Comparison of ENCODE assay signal across 10 cellular contexts in the genomic region with DNA sequence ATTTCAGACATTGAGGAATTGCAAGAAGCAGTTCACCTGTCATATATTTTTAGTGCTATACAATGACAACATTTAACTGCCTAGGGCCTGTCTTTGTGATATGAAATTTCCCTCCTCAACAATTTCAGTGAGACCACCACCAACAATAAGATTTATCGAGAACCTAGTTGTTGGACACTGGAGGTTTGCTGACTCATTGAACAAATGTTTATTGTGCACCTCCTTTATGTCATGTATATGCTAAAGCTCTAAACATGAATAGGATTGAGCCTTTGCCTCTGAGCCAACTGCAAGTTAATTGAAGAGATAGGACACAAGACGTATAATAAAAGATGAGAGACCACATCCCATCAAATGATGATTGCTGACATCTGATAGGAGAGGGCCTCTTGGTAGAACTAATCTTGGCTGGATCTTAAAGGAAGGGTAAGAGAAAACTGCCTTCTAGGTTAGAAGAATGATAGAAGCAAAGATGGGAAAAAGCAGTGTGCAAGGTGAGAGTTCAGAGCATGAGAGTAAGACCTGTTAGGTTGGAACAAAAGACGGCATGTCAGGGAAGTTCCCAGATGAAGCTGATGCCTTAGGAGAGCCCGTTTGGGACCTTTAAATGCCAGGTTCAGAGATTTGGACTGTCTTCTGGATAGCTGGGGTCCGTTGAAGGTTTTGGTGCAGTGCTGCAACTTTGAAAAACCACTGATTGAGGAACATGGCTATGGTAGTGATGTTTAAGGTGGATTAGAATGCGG.
A peak's percentile ranks its signal among the peaks of the same experiment; 100 is the strongest.
DNase-seq lines count a peak whose midpoint lies in the region; ATAC-seq and TF ChIP-seq lines count a peak whose summit lies in the region.
"Had no signal": no experiment of that assay in that cellular context is flagged by ENCODE, and none has a peak within 500 bp of the region (broad histone marks: within the 10 kb centered on the region; RNA-seq: fewer than 3 reads in every experiment).

No MANE protein-coding gene starts in this region.

- intact Hi-C loops in heart right ventricle (cut with DNase I), result no loop called here
- intact Hi-C loops in Right ventricle myocardium superior (cut with DNase I), result no loop called here
- intact Hi-C loops in uterus (cut with DNase I; ENCODE audit: low total_unique reads), result no loop called here

- H3K4me3 Mint-ChIP-seq in memory B cell, result peak overlapping the region; percentile 53

- no peaks in the 10 kb centered on the region for H3K27me3 Mint-ChIP-seq in memory B cell

- TF ChIP-seq CTCF in heart right ventricle (IDR thresholded peaks at IDR 0.05), result no peak
- no peak for TF ChIP-seq CTCF in uterus (IDR thresholded peaks at IDR 0.05)

- H3K4me1 Mint-ChIP-seq in memory B cell, result peaks cover 50% of the 10 kb centered on the region

- peaks cover 34 to 99% (median 85%) of the 10 kb centered on the region in 9 donors for H3K4me1 ChIP-seq in heart right ventricle
- peaks cover 0 to 17% of the 10 kb centered on the region in 2 donors for H3K4me1 ChIP-seq in uterus

- DNase-seq in heart right ventricle, result no peak
- no peak for DNase-seq in Right ventricle myocardium superior
- no peak for DNase-seq in activated naive CD4-positive, alpha-beta T cell treated with anti-CD3 and anti-CD28 coated beads, Interleukin-2, amount 50 U/mL, for 72 hours (ENCODE audit: low spot score in 2 of 2)
- DNase-seq in memory B cell (ENCODE audit: low spot score in 2 of 2), result no peak
- no peak for DNase-seq in uterus
- DNase-seq in mucosa of gallbladder (ENCODE audit: low spot score), result no peak
- no peak for DNase-seq in stimulated activated naive CD4-positive, alpha-beta T cell treated with Interleukin-2 at 50 U/mL for 16 hours (lab: John Stamatoyannopoulos, UW)
- DNase-seq: NCI-H524, ovary had no signal

- H3K27me3 ChIP-seq in heart right ventricle (no peaks in the 10 kb centered on the region), uterus (no peaks in the 10 kb centered on the region)
- H3K27me3 ChIP-seq: ovary had no signal

- TF ChIP-seq POLR2A in uterus (IDR thresholded peaks at IDR 0.05), result no peak

- peaks cover 0 to 38% (median 0%) of the 10 kb centered on the region in 9 donors for H3K36me3 ChIP-seq in heart right ventricle
- H3K36me3 ChIP-seq in uterus, result no peaks in the 10 kb centered on the region
- H3K36me3 ChIP-seq: ovary had no signal

- H3K9me3 Mint-ChIP-seq in activated naive CD4-positive, alpha-beta T cell treated with anti-CD3 and anti-CD28 coated beads, Interleukin-2, amount 50 U/mL, for 72 hours, result no peaks in the 10 kb centered on the region
- H3K9me3 Mint-ChIP-seq in memory B cell, result no peaks in the 10 kb centered on the region

- 73 to 77% methylated on average over 6 of the region's 6 CpGs for WGBS in heart right ventricle, 2 donors

- peaks cover 0 to 10% of the 10 kb centered on the region in 2 donors for H3K36me3 Mint-ChIP-seq in activated naive CD4-positive, alpha-beta T cell treated with anti-CD3 and anti-CD28 coated beads, Interleukin-2, amount 50 U/mL, for 72 hours
- peaks cover 8% of the 10 kb centered on the region for H3K36me3 Mint-ChIP-seq in memory B cell

- H3K4me3 ChIP-seq in heart right ventricle (peak overlapping the region in 1 of 10 donors; percentile 11), uterus (no peak overlapping the region)
- H3K4me3 ChIP-seq: ovary had no signal

- peak overlapping the region; percentile 6 to 89 (median 69) for H3K27ac ChIP-seq in heart right ventricle
- peak overlapping the region; percentile 11 to 29 for H3K27ac ChIP-seq in uterus
- H3K27ac ChIP-seq: ovary had no signal

- H3K9me3 ChIP-seq in heart right ventricle, result no peaks in the 10 kb centered on the region
- H3K9me3 ChIP-seq in uterus, result no peaks in the 10 kb centered on the region
- H3K9me3 ChIP-seq: ovary had no signal

- ATAC-seq in heart right ventricle (no peak), Right ventricle myocardium superior (ENCODE audit: poor library complexity) (no peak), memory B cell (ENCODE audit: low read depth) (no peak), HG02623 (IDR thresholded peaks at IDR 0.05; ENCODE audit: unreplicated experiment) (no peak)
- no peak for ATAC-seq in activated naive CD4-positive, alpha-beta T cell treated with anti-CD3 and anti-CD28 coated beads, Interleukin-2, amount 50 U/mL, for 72 hours

- H3K27ac Mint-ChIP-seq in activated naive CD4-positive, alpha-beta T cell treated with anti-CD3 and anti-CD28 coated beads, Interleukin-2, amount 50 U/mL, for 72 hours, result peak overlapping the region; percentile 77 to 86
- H3K27ac Mint-ChIP-seq in memory B cell, result peak overlapping the region; percentile 75
